7 cellular contexts compared by ENCODE assay signal in genomic region chr10:119270893-119271361, GRCh38.
DNase-seq lines count a peak whose midpoint lies in the region; ATAC-seq and TF ChIP-seq lines count a peak whose summit lies in the region.

No MANE protein-coding gene starts in this region.

- no peak for TF ChIP-seq CTCF in sigmoid colon (IDR thresholded peaks at IDR 0.05)

- no peaks in the 10 kb centered on the region for H3K9me3 ChIP-seq in esophagus (ENCODE audit: control insufficient read depth in 2 of 2, insufficient read depth in 1 of 2, low read depth in 1 of 2, low read length in 1 of 2)
- H3K9me3 ChIP-seq in sigmoid colon: no peaks in the 10 kb centered on the region

- peak overlapping the region; percentile 22 for H3K4me3 Mint-ChIP-seq in activated CD8-positive, alpha-beta T cell treated with anti-CD3 and anti-CD28 coated beads, Interleukin-2, amount 10 ng/mL, durations not matched to agents 7 days and 5 days

- H3K36me3 Mint-ChIP-seq in activated CD8-positive, alpha-beta T cell treated with anti-CD3 and anti-CD28 coated beads, Interleukin-2, amount 10 ng/mL, durations not matched to agents 7 days and 5 days (ENCODE audit: low read depth): no peaks in the 10 kb centered on the region

- 23 to 37% methylated on average over 17 of the region's 17 CpGs for WGBS in esophagus, 2 donors
- 6 to 19% methylated on average over 17 of the region's 17 CpGs for WGBS in sigmoid colon, 2 donors

- intact Hi-C loops in sigmoid colon (cut with DNase I): no loop called here
- intact Hi-C loops in head of caudate nucleus (cut with DNase I): no loop called here

- TF ChIP-seq POLR2A in sigmoid colon (IDR thresholded peaks at IDR 0.05): no peak

- H3K27me3 ChIP-seq in esophagus (ENCODE audit: control insufficient read depth in 1 of 2, insufficient read depth in 2 of 2, low read length in 2 of 2): no peaks in the 10 kb centered on the region
- no peaks in the 10 kb centered on the region for H3K27me3 ChIP-seq in sigmoid colon

- DNase-seq in activated CD8-positive, alpha-beta T cell treated with anti-CD3 and anti-CD28 coated beads, Interleukin-2, amount 10 ng/mL, durations not matched to agents 7 days and 5 days: peak; percentile 68
- DNase-seq in sigmoid colon (no peak), AG20443 (ENCODE audit: low spot score) (no peak), head of caudate nucleus (no peak)

- peak overlapping the region; percentile 78 for H3K27ac Mint-ChIP-seq in activated CD8-positive, alpha-beta T cell treated with anti-CD3 and anti-CD28 coated beads, Interleukin-2, amount 10 ng/mL, durations not matched to agents 7 days and 5 days

- H3K4me1 Mint-ChIP-seq in activated CD8-positive, alpha-beta T cell treated with anti-CD3 and anti-CD28 coated beads, Interleukin-2, amount 10 ng/mL, durations not matched to agents 7 days and 5 days (ENCODE audit: low read depth): peaks cover 67% of the 10 kb centered on the region

- CTCF ChIA-PET in activated CD8-positive, alpha-beta T cell treated with anti-CD3 and anti-CD28 coated beads, Interleukin-2, amount 10 ng/mL, durations not matched to agents 7 days and 5 days (lab: Charles Lee): interaction anchor here (0.7 to 4.8 kb wide), 12 partner anchors 14 to 94 kb away, joined by 3 to 35 read pairs (median 4); partner anchors contain the start of gene GRK5

- no peak for TF ChIP-seq EP300 in sigmoid colon (IDR thresholded peaks at IDR 0.05)

- no peak overlapping the region for H3K4me3 ChIP-seq in esophagus (ENCODE audit: low read depth in 1 of 2, low read length in 2 of 2)
- H3K4me3 ChIP-seq in sigmoid colon: peak overlapping the region in 1 of 4 donors; percentile 6

- peak overlapping the region; percentile 62 to 82 for H3K27ac ChIP-seq in esophagus (ENCODE audit: low read depth in 2 of 2, low read length in 1 of 2)
- peak overlapping the region; percentile 29 to 69 (median 64) for H3K27ac ChIP-seq in sigmoid colon

- H3K27me3 Mint-ChIP-seq in activated CD8-positive, alpha-beta T cell treated with anti-CD3 and anti-CD28 coated beads, Interleukin-2, amount 10 ng/mL, durations not matched to agents 7 days and 5 days (ENCODE audit: low read depth): no peaks in the 10 kb centered on the region

- H3K9me3 Mint-ChIP-seq in activated CD8-positive, alpha-beta T cell treated with anti-CD3 and anti-CD28 coated beads, Interleukin-2, amount 10 ng/mL, durations not matched to agents 7 days and 5 days (ENCODE audit: insufficient read depth): no peaks in the 10 kb centered on the region

- H3K4me1 ChIP-seq in esophagus (ENCODE audit: control insufficient read depth in 2 of 2, insufficient read depth in 2 of 2, low read length in 1 of 2) (peaks cover 9 to 12% of the 10 kb centered on the region in 2 donors), sigmoid colon (peaks cover 0 to 57% (median 46%) of the 10 kb centered on the region in 4 donors)

- ATAC-seq in GM19328 (IDR thresholded peaks at IDR 0.05; ENCODE audit: unreplicated experiment) (peak; percentile 39), HG03442 (IDR thresholded peaks at IDR 0.05; ENCODE audit: unreplicated experiment) (peak; percentile 44)
- ATAC-seq in activated CD8-positive, alpha-beta T cell treated with anti-CD3 and anti-CD28 coated beads, Interleukin-2, amount 10 ng/mL, durations not matched to agents 7 days and 5 days: peak; percentile 39

- POLR2A ChIA-PET in activated CD8-positive, alpha-beta T cell treated with anti-CD3 and anti-CD28 coated beads, Interleukin-2, amount 10 ng/mL, durations not matched to agents 7 days and 5 days (lab: Charles Lee): interaction anchor here (0.6 to 1.8 kb wide), 8 partner anchors 11 to 309 kb away, joined by 3 to 8 read pairs (median 4); partner anchors contain the start of gene GRK5

- H3K36me3 ChIP-seq in esophagus (ENCODE audit: control insufficient read depth in 2 of 2, insufficient read depth in 2 of 2, low read length in 1 of 2): no peaks in the 10 kb centered on the region
- H3K36me3 ChIP-seq in sigmoid colon: no peaks in the 10 kb centered on the region
